In the genomic region with DNA sequence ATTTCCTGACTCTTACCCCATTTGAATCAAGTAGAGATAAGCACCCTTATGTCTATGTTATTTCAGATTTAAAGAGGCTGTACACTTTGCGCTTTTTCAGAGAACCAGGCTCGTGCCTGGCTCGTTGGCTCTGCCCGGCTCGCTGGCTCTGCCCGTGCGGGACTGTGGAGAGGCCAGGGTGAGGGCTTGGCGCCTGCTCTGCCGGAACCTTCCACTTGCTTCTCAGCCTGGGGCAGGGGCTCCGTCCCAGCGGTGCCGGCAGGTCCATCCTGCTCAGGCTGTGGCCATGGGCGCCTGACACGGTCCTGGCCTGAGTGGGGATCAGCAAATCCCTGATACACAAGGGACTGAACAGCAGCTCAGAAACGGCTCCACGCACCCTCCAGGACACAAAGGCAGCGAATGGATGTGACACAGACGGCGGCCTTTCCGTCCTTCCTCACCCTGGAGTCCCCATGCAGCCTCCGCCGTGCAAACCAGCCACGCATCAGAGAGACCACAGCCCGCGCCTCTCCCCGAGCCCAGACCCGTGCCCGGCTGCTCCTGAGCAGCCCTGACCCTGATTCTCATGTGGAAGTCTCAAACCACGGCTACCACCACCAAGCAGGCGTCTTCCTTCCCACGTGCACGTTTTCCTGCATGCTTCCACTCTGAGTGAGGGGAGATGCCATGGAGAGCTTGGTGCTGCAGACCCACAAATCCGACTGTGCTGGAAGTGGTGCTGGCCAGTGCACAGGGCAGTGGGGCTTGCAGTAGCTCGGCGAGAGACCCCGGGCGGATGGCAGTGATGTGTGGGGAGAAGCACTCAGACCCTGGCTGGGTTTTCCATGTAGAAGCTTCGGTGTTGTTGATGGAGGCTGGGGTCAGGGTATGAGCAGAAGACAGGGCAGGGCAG, we compare ENCODE assay signal across 19 cellular contexts.
DNase-seq lines count a peak whose midpoint lies in the region; ATAC-seq and TF ChIP-seq lines count a peak whose summit lies in the region.
"Had no signal": no experiment of that assay in that cellular context is flagged by ENCODE, and none has a peak within 500 bp of the region (broad histone marks: within the 10 kb centered on the region; RNA-seq: fewer than 3 reads in every experiment).

No MANE protein-coding gene starts in this region.

- peak overlapping the region in 1 of 7 donors; percentile 34 for H3K27ac Mint-ChIP-seq in CD14-positive monocyte

- H3K4me1 ChIP-seq in left lung: peaks cover 0 to 8% of the 10 kb centered on the region in 2 donors
- H3K4me1 ChIP-seq in PC-9 (replicated peaks; ENCODE audit: insufficient read depth): no peaks in the 10 kb centered on the region
- H3K4me1 ChIP-seq: HAP-1, SJCRH30 had no signal

- no peak overlapping the region for H3K4me3 ChIP-seq in left lung
- H3K4me3 ChIP-seq in PC-9: no peak overlapping the region
- H3K4me3 ChIP-seq: HAP-1, SJCRH30 had no signal

- no TSS peak for BruUV-seq in PC-9 (replicated peaks; lab: Mats Ljungman, UMichigan)

- no peaks in the 10 kb centered on the region for H3K79me2 ChIP-seq in PC-9 (ENCODE audit: low read depth)

- H3K4me3 Mint-ChIP-seq in CD14-positive monocyte: no peak overlapping the region

- H3K9me3 ChIP-seq in left lung (no peaks in the 10 kb centered on the region), PC-9 (ENCODE audit: insufficient read depth, low read depth) (no peaks in the 10 kb centered on the region)
- H3K9me3 ChIP-seq: HAP-1, SJCRH30 had no signal

- intact Hi-C loops in CD14-positive monocyte (cut with micrococcal nuclease): no loop called here
- intact Hi-C loops in left lung (cut with DNase I): no loop called here
- intact Hi-C loops in sciatic nerve (cut with DNase I): no loop called here
- intact Hi-C loops in PC-9 (cut with micrococcal nuclease; ENCODE audit: unreplicated experiment): no loop called here

- no peak overlapping the region for H3K4me2 ChIP-seq in PC-9

- H3K36me3 Mint-ChIP-seq in CD14-positive monocyte: no peaks in the 10 kb centered on the region
- H3K36me3 Mint-ChIP-seq: IgD-negative memory B cell had no signal

- no peaks in the 10 kb centered on the region for H3K36me3 ChIP-seq in left lung
- no peaks in the 10 kb centered on the region for H3K36me3 ChIP-seq in PC-9 (ENCODE audit: low read depth)
- H3K36me3 ChIP-seq: HAP-1, SJCRH30 had no signal

- H4K20me1 ChIP-seq in PC-9 (ENCODE audit: insufficient read depth): no peaks in the 10 kb centered on the region

- no peak overlapping the region for H2AFZ ChIP-seq in PC-9

- H3K27me3 Mint-ChIP-seq in CD14-positive monocyte (ENCODE audit: low read depth in 3 of 3): peaks cover 1 to 5% (median 2%) of the 10 kb centered on the region in 3 donors

- CTCF ChIA-PET in PC-9 (lab: Charles Lee): no interaction called here

- TF ChIP-seq CTCF in CD14-positive monocyte (IDR thresholded peaks at IDR 0.05) (no peak), left lung (IDR thresholded peaks at IDR 0.05) (no peak), PC-9 (conservative IDR thresholded peaks at IDR 0.05) (no peak)

- H3K9me2 ChIP-seq in PC-9 (ENCODE audit: insufficient read depth): no peaks in the 10 kb centered on the region

- peaks cover 5 to 53% of the 10 kb centered on the region in 2 donors for H3K27me3 ChIP-seq in left lung
- H3K27me3 ChIP-seq in PC-9 (ENCODE audit: insufficient read depth, low read depth): peaks cover 81% of the 10 kb centered on the region
- H3K27me3 ChIP-seq: SJCRH30 had no signal

- DNase-seq in DMS79 treated with DMSO at 0.1 percent for 48 hours (lab: John Stamatoyannopoulos, UW) (peak; percentile 54), DMS79 (lab: John Stamatoyannopoulos, UW) (no peak), CD14-positive monocyte (ENCODE audit: low spot score) (peak; percentile 31), left lung (peak in 1 of 2 donors; percentile 77), sciatic nerve (ENCODE audit: low spot score) (peak; percentile 41), NCI-H2227 treated with DMSO at 0.1 percent for 48 hours (lab: John Stamatoyannopoulos, UW) (no peak), PC-9 (no peak)
- DNase-seq: AML-193, COR-L47, DMS 273 treated with DMSO at 0.1 percent for 48 hours, GDM1, Karpas-422, NCI-H1436 treated with DMSO at 0.1 percent for 48 hours, NCI-H748 treated with DMSO at 0.1 percent for 48 hours, SJCRH30 had no signal

- peaks cover 15% of the 10 kb centered on the region for H3K4me1 Mint-ChIP-seq in CD14-positive monocyte

- POLR2A ChIA-PET in PC-9 (lab: Charles Lee; ENCODE audit: unreplicated experiment): no interaction called here

- ATAC-seq in left lung (peak; percentile 85), sciatic nerve (no peak), GM19324 (IDR thresholded peaks at IDR 0.05; ENCODE audit: low FRiP score, unreplicated experiment) (no peak)

- no peaks in the 10 kb centered on the region for H3K9me3 Mint-ChIP-seq in CD14-positive monocyte
- H3K9me3 Mint-ChIP-seq: IgD-negative memory B cell had no signal

- no peaks in the 10 kb centered on the region for H3F3A ChIP-seq in PC-9 (ENCODE audit: insufficient read depth, low read depth)

- H3K27ac ChIP-seq in left lung (no peak overlapping the region), PC-9 (no peak overlapping the region)
- H3K27ac ChIP-seq: 22Rv1, SJCRH30 had no signal

Comparison
In these comparisons a context has a peak if more than half of its experiments do, and no peak if none do; other contexts are left out.
1. DNase-seq: peak in DMS79 treated with DMSO at 0.1 percent for 48 hours (single experiment), CD14-positive monocyte (single experiment) and sciatic nerve (single experiment); none in DMS79 (single experiment), NCI-H2227 treated with DMSO at 0.1 percent for 48 hours (single experiment) and PC-9 (0 of 2).